In genomic region chr7:158795272-158795671, GRCh38 we compare ENCODE assay signal across 20 cellular contexts. TPM values are rescaled to one million over a fixed set of nuclear protein-coding genes. Genes with fewer than 3 reads are reported as not detected.
A peak's percentile ranks its signal among the peaks of the same experiment; 100 is the strongest.
DNase-seq lines count a peak whose midpoint lies in the region; ATAC-seq and TF ChIP-seq lines count a peak whose summit lies in the region.
"Had no signal": no experiment of that assay in that cellular context is flagged by ENCODE, and none has a peak within 500 bp of the region (broad histone marks: within the 10 kb centered on the region; RNA-seq: fewer than 3 reads in every experiment).

No MANE protein-coding gene starts in this region.

- CTCF ChIA-PET in SK-N-SH (lab: Yijun Ruan, JAX) (interaction anchor here (0.7 to 1.4 kb wide), 4 partner anchors 9 to 31 kb away, joined by 3 read pairs; no protein-coding TSS in a partner anchor), RWPE1 (lab: Yijun Ruan, JAX) (no interaction called here), OCI-LY7 (lab: Charles Lee; ENCODE audit: unreplicated experiment) (no interaction called here)

- no peak for TF ChIP-seq POLR2A in gastroesophageal sphincter (IDR thresholded peaks at IDR 0.05)

- H4K20me1 ChIP-seq in SK-N-SH (ENCODE audit: insufficient read depth) (no peaks in the 10 kb centered on the region), OCI-LY7 (ENCODE audit: insufficient read depth, low read length) (no peaks in the 10 kb centered on the region)

- no peak overlapping the region for H2AFZ ChIP-seq in SK-N-SH (ENCODE audit: low read depth)
- H2AFZ ChIP-seq in OCI-LY7 (ENCODE audit: low read length), result no peak overlapping the region
- H2AFZ ChIP-seq: GM23338 had no signal

- POLR2A ChIA-PET in SK-N-SH (lab: Yijun Ruan, JAX), result no interaction called here
- POLR2A ChIA-PET in RWPE1 (lab: Yijun Ruan, JAX; ENCODE audit: low non-redundant PET), result no interaction called here
- POLR2A ChIA-PET in OCI-LY7 (lab: Charles Lee), result interaction anchor here (1.1 kb wide), 1 partner anchor 19 kb away, joined by 3 read pairs; no protein-coding TSS in a partner anchor

- TF ChIP-seq RAD21 in SK-N-SH (IDR thresholded peaks at IDR 0.05; ENCODE audit: low read length), result no peak

- H3K4me2 ChIP-seq in SK-N-SH (no peak overlapping the region), OCI-LY7 (ENCODE audit: low read length) (no peak overlapping the region)
- H3K4me2 ChIP-seq: BLaER1 treated with 17β-estradiol and CSF1 and Interleukin-3, amounts not matched to agents 10 nM and 100 nM; GM23338 had no signal

- no peaks in the 10 kb centered on the region for H3K9me3 ChIP-seq in SK-N-SH
- no peaks in the 10 kb centered on the region for H3K9me3 ChIP-seq in gastroesophageal sphincter
- no peaks in the 10 kb centered on the region for H3K9me3 ChIP-seq in OCI-LY7 (ENCODE audit: low read length)
- H3K9me3 ChIP-seq in right atrium auricular region, result no peaks in the 10 kb centered on the region
- H3K9me3 ChIP-seq: BE2C; BLaER1 treated with 17β-estradiol and CSF1 and Interleukin-3, amounts not matched to agents 10 nM and 100 nM had no signal

- no peak for DNase-seq in SK-N-SH
- DNase-seq in RWPE1 (ENCODE audit: low spot score), result no peak
- DNase-seq in OCI-LY7 (ENCODE audit: low spot score), result no peak
- no peak for DNase-seq in NCI-H510A treated with DMSO at 0.1 percent for 48 hours (lab: John Stamatoyannopoulos, UW)
- no peak for DNase-seq in right atrium auricular region (ENCODE audit: low spot score)
- DNase-seq: AML-193; BE2C; CD4-positive, alpha-beta T cell; CD8-positive, alpha-beta memory T cell; DMS53; DMS79 treated with DMSO at 0.1 percent for 48 hours; GDM1; H9 had no signal

- no peaks in the 10 kb centered on the region for H3K27me3 ChIP-seq in SK-N-SH (ENCODE audit: insufficient read depth)
- H3K27me3 ChIP-seq in gastroesophageal sphincter, result no peaks in the 10 kb centered on the region
- H3K27me3 ChIP-seq in right atrium auricular region, result no peaks in the 10 kb centered on the region
- H3K27me3 ChIP-seq: BE2C; BLaER1 treated with 17β-estradiol and CSF1 and Interleukin-3, amounts not matched to agents 10 nM and 100 nM had no signal

- ATAC-seq in SK-N-SH treated with all-trans-retinoic acid at 6 μM for 48 hours (peak; percentile 62), gastroesophageal sphincter (peak; percentile 69)
- ATAC-seq: GM12878, GM23338, HCT116 had no signal

- H3K4me3 ChIP-seq in SK-N-SH (ENCODE audit: low read depth in 2 of 2, low read length in 1 of 2) (no peak overlapping the region), gastroesophageal sphincter (no peak overlapping the region), OCI-LY7 (ENCODE audit: low read depth, low read length, poor library complexity, severe bottlenecking) (no peak overlapping the region), right atrium auricular region (no peak overlapping the region)
- H3K4me3 ChIP-seq: BLaER1 treated with 17β-estradiol and CSF1 and Interleukin-3, amounts not matched to agents 10 nM and 100 nM; GM12878; GM23338 had no signal

- WGBS in SK-N-SH (ENCODE audit: low lambda C conversion rate), result 68% methylated on average over 4 of the region's 4 CpGs
- WGBS in gastroesophageal sphincter (ENCODE audit: low coverage in 1 of 2), 2 donors, result 25 to 44% methylated on average over 1 to 3 of the region's 4 CpGs

- BruUV-seq in OCI-LY7 (replicated peaks; lab: Mats Ljungman, UMichigan), result no TSS peak

- H3K4me1 ChIP-seq in SK-N-SH (ENCODE audit: control insufficient read depth in 1 of 2, insufficient read depth in 2 of 2, low read depth in 1 of 2, low read length in 1 of 2) (no peaks in the 10 kb centered on the region), gastroesophageal sphincter (peaks cover 6 to 71% (median 14%) of the 10 kb centered on the region in 3 donors), OCI-LY7 (ENCODE audit: insufficient read depth, low read length, poor library complexity, severe bottlenecking) (no peaks in the 10 kb centered on the region), right atrium auricular region (no peaks in the 10 kb centered on the region)
- H3K4me1 ChIP-seq: BE2C had no signal

- TF ChIP-seq EP300 in SK-N-SH (IDR thresholded peaks at IDR 0.05; ENCODE audit: borderline replicate concordance in 1 of 2, low read depth in 1 of 2, low read length in 1 of 2), result no peak
- no peak for TF ChIP-seq EP300 in gastroesophageal sphincter (IDR thresholded peaks at IDR 0.05)

- no peak for TF ChIP-seq CTCF in SK-N-SH (IDR thresholded peaks at IDR 0.05)
- no peak for TF ChIP-seq CTCF in RWPE1 (conservative IDR thresholded peaks at IDR 0.05; ENCODE audit: low read depth)
- no peak for TF ChIP-seq CTCF in gastroesophageal sphincter (IDR thresholded peaks at IDR 0.05)
- no peak for TF ChIP-seq CTCF in OCI-LY7 (conservative IDR thresholded peaks at IDR 0.05; ENCODE audit: low read length)
- TF ChIP-seq CTCF in right atrium auricular region (IDR thresholded peaks at IDR 0.05), result no peak

- no peaks in the 10 kb centered on the region for H3F3A ChIP-seq in SK-N-SH (replicated peaks; ENCODE audit: insufficient read depth)

- no peak overlapping the region for H3K27ac ChIP-seq in SK-N-SH (ENCODE audit: low read depth in 2 of 2, low read length in 1 of 2)
- 0 out of 2 replicates have a peak overlapping the region, but pooled peaks have one; percentile 7 for H3K27ac ChIP-seq in RWPE1
- peak overlapping the region; percentile 75 to 84 (median 78) for H3K27ac ChIP-seq in gastroesophageal sphincter
- no peak overlapping the region for H3K27ac ChIP-seq in OCI-LY7 (ENCODE audit: low read depth, low read length, poor library complexity, severe bottlenecking)
- H3K27ac ChIP-seq in right atrium auricular region, result no peak overlapping the region
- H3K27ac ChIP-seq: 22Rv1; BLaER1 treated with 17β-estradiol and CSF1 and Interleukin-3, amounts not matched to agents 10 nM and 100 nM had no signal

- H3K9ac ChIP-seq in SK-N-SH, result no peak overlapping the region
- H3K9ac ChIP-seq: BLaER1 treated with 17β-estradiol and CSF1 and Interleukin-3, amounts not matched to agents 10 nM and 100 nM had no signal

- H3K36me3 ChIP-seq in SK-N-SH (replicated peaks in 1 of 2; ENCODE audit: control insufficient read depth in 1 of 2, insufficient read depth in 2 of 2, low read length in 1 of 2) (peaks cover 42 to 63% of the 10 kb centered on the region in 2 experiments), gastroesophageal sphincter (peaks cover 0 to 80% of the 10 kb centered on the region in 2 donors), OCI-LY7 (ENCODE audit: insufficient read depth, low read length) (peaks cover 25% of the 10 kb centered on the region; the same call in 1 of the 2 replicates), right atrium auricular region (peaks cover 68% of the 10 kb centered on the region)
- H3K36me3 ChIP-seq: BE2C had no signal

- H3K79me2 ChIP-seq in SK-N-SH (ENCODE audit: insufficient read depth), result peaks cover 33% of the 10 kb centered on the region
- no peaks in the 10 kb centered on the region for H3K79me2 ChIP-seq in OCI-LY7 (ENCODE audit: insufficient read depth, low read depth, low read length)

- intact Hi-C loops in OCI-LY7 (cut with micrococcal nuclease; ENCODE audit: unreplicated experiment), result no loop called here

- no peaks in the 10 kb centered on the region for H3K9me2 ChIP-seq in SK-N-SH
- H3K9me2 ChIP-seq in OCI-LY7 (ENCODE audit: insufficient read depth, low read length), result no peaks in the 10 kb centered on the region

TF ChIP-seq in SK-N-SH treated with all-trans-retinoic acid at 6 μM for 48 hours, 23 proteins besides CTCF, POLR2A, EP300 and RAD21 (continues in another document):
- TF ChIP-seq TCF4 (CRISPR knock-in tag; IDR thresholded peaks at IDR 0.05; ENCODE audit: borderline replicate concordance), result no peak
- TF ChIP-seq CSRNP3 (CRISPR knock-in tag; IDR thresholded peaks at IDR 0.05), result no peak
- no peak for TF ChIP-seq TOX (CRISPR knock-in tag; IDR thresholded peaks at IDR 0.05; ENCODE audit: borderline replicate concordance)

TF ChIP-seq in SK-N-SH, 30 proteins besides CTCF, POLR2A, EP300 and RAD21 (continues in another document):
- TF ChIP-seq FOXM1 (IDR thresholded peaks at IDR 0.05; ENCODE audit: low read depth) (no peak), MXI1 (IDR thresholded peaks at IDR 0.05; ENCODE audit: low read depth, low read length) (no peak), ZBTB33 (IDR thresholded peaks at IDR 0.05; ENCODE audit: borderline replicate concordance, low read depth) (no peak), EZH2phosphoT487 (IDR thresholded peaks at IDR 0.05; ENCODE audit: borderline replicate concordance, low read depth) (no peak), IRF3 (IDR thresholded peaks at IDR 0.05; ENCODE audit: low read depth, low read length) (no peak), MAX (IDR thresholded peaks at IDR 0.05; ENCODE audit: low read depth) (no peak)

RNA-seq across cellular contexts. Expression of gene ESYT2, which starts 34.0 kb away (rescaled TPM):
- 34.2 and 42.7 TPM in 2 replicates for polyA plus RNA-seq in SK-N-SH (2012; rRNA removed)
- 34.6 and 42.2 TPM in 2 replicates for polyA plus RNA-seq in SK-N-SH (2012; cell fraction: cytosol; rRNA removed)
- polyA plus RNA-seq in SK-N-SH (2012; cell fraction: nucleus; rRNA removed), result 19.3 and 31.3 TPM in 2 replicates
- 100 to 1,000 TPM; 209 to 286 (median 230) TPM for total RNA-seq in gastroesophageal sphincter
- total RNA-seq in OCI-LY7 (2014; rRNA removed; shearing (Covaris generic)), result 30.5 and 33.7 TPM in 2 replicates
- 24.2 and 25.7 TPM in 2 replicates for total RNA-seq in OCI-LY7 (2022)
- total RNA-seq in right atrium auricular region, result 10 to 100 TPM; 60.0 to 75.9 TPM

Comparison
In these comparisons a context has a peak if more than half of its experiments do, and no peak if none do; other contexts are left out.
1. H3K27ac ChIP-seq: peak in RWPE1 (single experiment) and gastroesophageal sphincter (4 of 4); none in SK-N-SH (0 of 2), OCI-LY7 (single experiment) and right atrium auricular region (0 of 2).